ENCODE assay signal across 25 cellular contexts in genomic region chr3:130760922-130761321, GRCh38. TPM values are rescaled to one million over a fixed set of nuclear protein-coding genes. Genes with fewer than 3 reads are reported as not detected.
DNase-seq lines count a peak whose midpoint lies in the region; ATAC-seq, FAIRE-seq and TF ChIP-seq lines count a peak whose summit lies in the region.
"Had no signal": no experiment of that assay in that cellular context is flagged by ENCODE, and none has a peak within 500 bp of the region (broad histone marks: within the 10 kb centered on the region; RNA-seq: fewer than 3 reads in every experiment).

No MANE protein-coding gene starts in this region.

- POLR2A ChIA-PET in activated CD4-positive, alpha-beta T cell treated with anti-CD3 and anti-CD28 coated beads for 36 hours (lab: Charles Lee): no interaction called here
- POLR2A ChIA-PET in K562 (lab: Yijun Ruan, JAX): interaction anchor here (1.4 kb wide), 1 partner anchor 13 kb away, joined by 3 read pairs; no protein-coding TSS in a partner anchor

- H3K9me3 Mint-ChIP-seq in activated CD4-positive, alpha-beta T cell treated with anti-CD3 and anti-CD28 coated beads for 36 hours (ENCODE audit: low read depth): no peaks in the 10 kb centered on the region
- no peaks in the 10 kb centered on the region for H3K9me3 Mint-ChIP-seq in neural progenitor cell
- no peaks in the 10 kb centered on the region for H3K9me3 Mint-ChIP-seq in endodermal cell
- H3K9me3 Mint-ChIP-seq: activated B cell treated with CpG ODN at 0.5 μM for 24 hours; activated naive CD4-positive, alpha-beta T cell treated with anti-CD3 and anti-CD28 coated beads, Interleukin-2, amount 50 U/mL, for 24 hours; activated T-cell treated with anti-CD3 and anti-CD28 coated beads, Interleukin-2, amount 50 U/mL, for 72 hours; nephron progenitor cell; stimulated activated effector memory CD8-positive, alpha-beta T cell treated with anti-CD3 and anti-CD28 coated beads, Interleukin-12 subunit alpha, Interleukin-12 subunit beta, amount 100 ng/mL, for 72 hours; T-helper 2 cell treated with Interferon-gamma antibody and Interleukin-4, amounts not matched to agents 5 μg/mL and 100 μg/mL, for 36 hours had no signal

- no peak for DNase-seq in activated CD4-positive, alpha-beta T cell treated with anti-CD3 and anti-CD28 coated beads for 36 hours
- no peak for DNase-seq in activated CD4-positive, alpha-beta T cell treated with anti-CD3 and anti-CD28 coated beads, Interleukin-2, amount 50 U/mL, for 1 hour
- DNase-seq in MG63 (peak; percentile 12), K562 (ENCODE audit: extremely low read depth in 1 of 4, low spot score in 3 of 4) (no peak), neural progenitor cell (ENCODE audit: low spot score) (no peak), COR-L47 (lab: John Stamatoyannopoulos, UW) (no peak), endodermal cell (no peak)
- DNase-seq: activated B cell treated with CpG ODN at 0.5 μM for 24 hours; activated CD8-positive, alpha-beta T cell treated with anti-CD3 and anti-CD28 coated beads, Interleukin-2, amount 10 ng/mL, durations not matched to agents 7 days and 5 days; activated T-cell treated with anti-CD3 and anti-CD28 coated beads, Interleukin-2, amount 50 U/mL, for 72 hours; GF-D8; Kasumi-1; NCI-H1436; NCI-H2171; NCI-H748 treated with DMSO at 0.1 percent for 48 hours; nephron progenitor cell; posterior cingulate gyrus had no signal

- BruUV-seq in K562 (replicated peaks; lab: Mats Ljungman, UMichigan): no TSS peak

- H3K9me1 ChIP-seq in K562 (ENCODE audit: control insufficient read depth, insufficient read depth, low read length): no peaks in the 10 kb centered on the region

- H3K36me3 ChIP-seq in MG63 (no peaks in the 10 kb centered on the region), K562 (ENCODE audit: control insufficient read depth, insufficient read depth, low read length) (no peaks in the 10 kb centered on the region), neural progenitor cell (no peaks in the 10 kb centered on the region), endodermal cell (ENCODE audit: control insufficient read depth, insufficient read depth, low read length) (no peaks in the 10 kb centered on the region)
- H3K36me3 ChIP-seq: BLaER1 treated with 17β-estradiol and CSF1 and Interleukin-3, amounts not matched to agents 10 nM and 100 nM; esophagus muscularis mucosa had no signal

- no peaks in the 10 kb centered on the region for H3K79me2 ChIP-seq in K562 (ENCODE audit: control insufficient read depth, insufficient read depth, low read length)
- H3K79me2 ChIP-seq in neural progenitor cell (ENCODE audit: low read depth): no peaks in the 10 kb centered on the region

- H3F3A ChIP-seq in neural progenitor cell (ENCODE audit: low read depth): no peaks in the 10 kb centered on the region

- H3K4me1 ChIP-seq in K562 (replicated peaks in 1 of 2; ENCODE audit: control insufficient read depth in 2 of 2, insufficient read depth in 2 of 2, low read length in 2 of 2) (no peaks in the 10 kb centered on the region; a peak in 1 of 5 replicates), neural progenitor cell (no peaks in the 10 kb centered on the region), endodermal cell (ENCODE audit: control insufficient read depth, insufficient read depth, low read length) (no peaks in the 10 kb centered on the region)

- H3K9me3 ChIP-seq in MG63 (no peaks in the 10 kb centered on the region), K562 (replicated peaks; ENCODE audit: control insufficient read depth, insufficient read depth, low read depth, low read length) (no peaks in the 10 kb centered on the region), neural progenitor cell (ENCODE audit: low read depth) (no peaks in the 10 kb centered on the region), endodermal cell (ENCODE audit: control insufficient read depth, low read length) (no peaks in the 10 kb centered on the region)
- H3K9me3 ChIP-seq: BLaER1 treated with 17β-estradiol and CSF1 and Interleukin-3, amounts not matched to agents 10 nM and 100 nM; esophagus muscularis mucosa had no signal

- peaks cover 3% of the 10 kb centered on the region for H3K27me3 Mint-ChIP-seq in activated CD4-positive, alpha-beta T cell treated with anti-CD3 and anti-CD28 coated beads for 36 hours
- H3K27me3 Mint-ChIP-seq in neural progenitor cell (ENCODE audit: insufficient read depth, low read depth) (peaks cover 2% of the 10 kb centered on the region), endodermal cell (ENCODE audit: insufficient read depth) (no peaks in the 10 kb centered on the region)

- FAIRE-seq in K562 (lab: Jason Lieb, UNC): no peak
- FAIRE-seq: astrocyte, HTR-8/SVneo had no signal

- peaks cover 9% of the 10 kb centered on the region for H3K27me3 ChIP-seq in MG63
- no peaks in the 10 kb centered on the region for H3K27me3 ChIP-seq in K562 (ENCODE audit: control insufficient read depth in 2 of 2, insufficient read depth in 2 of 2, low read length in 2 of 2)
- no peaks in the 10 kb centered on the region for H3K27me3 ChIP-seq in neural progenitor cell
- H3K27me3 ChIP-seq in endodermal cell (ENCODE audit: control insufficient read depth, insufficient read depth, low read length, poor library complexity, severe bottlenecking): no peaks in the 10 kb centered on the region
- H3K27me3 ChIP-seq: BLaER1 treated with 17β-estradiol and CSF1 and Interleukin-3, amounts not matched to agents 10 nM and 100 nM had no signal

- TF ChIP-seq RAD21 in K562 (CRISPR knock-in tag; conservative IDR thresholded peaks at IDR 0.05 in 1 of 2, IDR thresholded peaks at IDR 0.05 in 1 of 2): no peak

- no peak overlapping the region for H3K27ac ChIP-seq in K562 (ENCODE audit: extremely low read depth, low read depth, low read length)
- H3K27ac ChIP-seq in neural progenitor cell: no peak overlapping the region
- H3K27ac ChIP-seq in endodermal cell (ENCODE audit: low read depth, low read length): no peak overlapping the region
- H3K27ac ChIP-seq: BLaER1 treated with 17β-estradiol and CSF1 and Interleukin-3, amounts not matched to agents 10 nM and 100 nM; esophagus muscularis mucosa had no signal

- intact Hi-C loops in activated CD4-positive, alpha-beta T cell treated with anti-CD3 and anti-CD28 coated beads for 36 hours (cut with DNase I, micrococcal nuclease): no loop called here
- intact Hi-C loops in K562 (cut with micrococcal nuclease): no loop called here

- H3K9ac ChIP-seq in K562 (ENCODE audit: insufficient read depth in 1 of 2, low read depth in 2 of 2, low read length in 2 of 2) (no peak overlapping the region), neural progenitor cell (no peak overlapping the region), endodermal cell (ENCODE audit: extremely low read depth, low read length, poor library complexity, severe bottlenecking) (no peak overlapping the region)
- H3K9ac ChIP-seq: BLaER1 treated with 17β-estradiol and CSF1 and Interleukin-3, amounts not matched to agents 10 nM and 100 nM had no signal

- CTCF ChIA-PET in activated CD4-positive, alpha-beta T cell treated with anti-CD3 and anti-CD28 coated beads for 36 hours (lab: Charles Lee): interaction anchor here (0.9 to 3.2 kb wide), 7 partner anchors 10 to 235 kb away, joined by 3 to 43 read pairs (median 4); partner anchors contain the start of gene ATP2C1
- CTCF ChIA-PET in K562 (lab: Yijun Ruan, JAX; ENCODE audit: low intra/inter-chr PET ratio): interaction anchor here (4.1 kb wide), 1 partner anchor 131 kb away, joined by 26 read pairs; the partner anchor contains the start of gene ATP2C1

- H3K36me3 Mint-ChIP-seq in activated CD4-positive, alpha-beta T cell treated with anti-CD3 and anti-CD28 coated beads for 36 hours (ENCODE audit: low read depth): no peaks in the 10 kb centered on the region
- H3K36me3 Mint-ChIP-seq in neural progenitor cell (no peaks in the 10 kb centered on the region), endodermal cell (ENCODE audit: low read depth) (no peaks in the 10 kb centered on the region)
- H3K36me3 Mint-ChIP-seq: activated naive CD4-positive, alpha-beta T cell treated with anti-CD3 and anti-CD28 coated beads, Interleukin-2, amount 50 U/mL, for 24 hours; stimulated activated effector memory CD8-positive, alpha-beta T cell treated with anti-CD3 and anti-CD28 coated beads, Interleukin-12 subunit alpha, Interleukin-12 subunit beta, amount 100 ng/mL, for 72 hours had no signal

- H3K4me3 Mint-ChIP-seq in activated CD4-positive, alpha-beta T cell treated with anti-CD3 and anti-CD28 coated beads for 36 hours: no peak overlapping the region
- H3K4me3 Mint-ChIP-seq in neural progenitor cell: no peak overlapping the region
- no peak overlapping the region for H3K4me3 Mint-ChIP-seq in endodermal cell
- H3K4me3 Mint-ChIP-seq: activated B cell treated with CpG ODN at 0.5 μM for 24 hours; activated CD8-positive, alpha-beta T cell treated with anti-CD3 and anti-CD28 coated beads, Interleukin-2, amount 10 ng/mL, durations not matched to agents 7 days and 5 days; activated naive CD4-positive, alpha-beta T cell treated with anti-CD3 and anti-CD28 coated beads, Interleukin-2, amount 50 U/mL, for 24 hours; activated T-cell treated with anti-CD3 and anti-CD28 coated beads, Interleukin-2, amount 50 U/mL, for 72 hours; nephron progenitor cell; stimulated activated effector memory CD8-positive, alpha-beta T cell treated with anti-CD3 and anti-CD28 coated beads, Interleukin-12 subunit alpha, Interleukin-12 subunit beta, amount 100 ng/mL, for 72 hours; T-helper 2 cell treated with Interferon-gamma antibody and Interleukin-4, amounts not matched to agents 5 μg/mL and 100 μg/mL, for 36 hours had no signal

- no peaks in the 10 kb centered on the region for H3K4me1 Mint-ChIP-seq in activated CD4-positive, alpha-beta T cell treated with anti-CD3 and anti-CD28 coated beads for 36 hours
- H3K4me1 Mint-ChIP-seq in neural progenitor cell (no peaks in the 10 kb centered on the region), endodermal cell (no peaks in the 10 kb centered on the region)
- H3K4me1 Mint-ChIP-seq: activated B cell treated with CpG ODN at 0.5 μM for 24 hours; activated naive CD4-positive, alpha-beta T cell treated with anti-CD3 and anti-CD28 coated beads, Interleukin-2, amount 50 U/mL, for 24 hours; stimulated activated effector memory CD8-positive, alpha-beta T cell treated with anti-CD3 and anti-CD28 coated beads, Interleukin-12 subunit alpha, Interleukin-12 subunit beta, amount 100 ng/mL, for 72 hours had no signal

- H2AFZ ChIP-seq in K562 (ENCODE audit: low read depth, low read length) (no peak overlapping the region), neural progenitor cell (replicated peaks) (peak overlapping the region; percentile 35)

- peak; percentile 49 for ATAC-seq in activated CD4-positive, alpha-beta T cell treated with anti-CD3 and anti-CD28 coated beads for 36 hours
- no peak for ATAC-seq in K562
- no peak for ATAC-seq in HG02763 (IDR thresholded peaks at IDR 0.05; ENCODE audit: unreplicated experiment)
- ATAC-seq: activated CD8-positive, alpha-beta T cell treated with anti-CD3 and anti-CD28 coated beads, Interleukin-2, amount 10 ng/mL, durations not matched to agents 7 days and 5 days; activated T-cell treated with anti-CD3 and anti-CD28 coated beads, Interleukin-2, amount 50 U/mL, for 72 hours; stimulated activated effector memory CD8-positive, alpha-beta T cell treated with anti-CD3 and anti-CD28 coated beads, Interleukin-12 subunit alpha, Interleukin-12 subunit beta, amount 100 ng/mL, for 72 hours had no signal

- no peak for TF ChIP-seq POLR2A in K562 (conservative IDR thresholded peaks at IDR 0.05)

- TF ChIP-seq CTCF in K562 (IDR thresholded peaks at IDR 0.05 in 2 of 3, conservative IDR thresholded peaks at IDR 0.05 in 1 of 3; ENCODE audit: insufficient read depth in 2 of 3, low read depth in 1 of 3, low read length in 3 of 3) (no peak), neural progenitor cell (IDR thresholded peaks at IDR 0.05) (no peak), endodermal cell (conservative IDR thresholded peaks at IDR 0.05) (no peak)

- WGBS in K562 (ENCODE audit: insufficient coverage, low coverage, missing lambda C conversion rate): 25% methylated on average over 1 of the region's 1 CpG
- 89 to 100% methylated on average over 1 of the region's 1 CpG for whole genome bisulfite sequencing in endodermal cell (ENCODE audit: insufficient coverage in 1 of 2, insufficient read length in 1 of 2), 2 experiments

- no peak overlapping the region for H3K4me2 ChIP-seq in K562 (ENCODE audit: insufficient read depth, low read length)
- no peak overlapping the region for H3K4me2 ChIP-seq in neural progenitor cell
- H3K4me2 ChIP-seq: BLaER1 treated with 17β-estradiol and CSF1 and Interleukin-3, amounts not matched to agents 10 nM and 100 nM had no signal

- H3K4me3 ChIP-seq in MG63 (no peak overlapping the region), K562 (no peak overlapping the region), neural progenitor cell (no peak overlapping the region), endodermal cell (ENCODE audit: low read length) (no peak overlapping the region)
- H3K4me3 ChIP-seq: BLaER1 treated with 17β-estradiol and CSF1 and Interleukin-3, amounts not matched to agents 10 nM and 100 nM; esophagus muscularis mucosa had no signal

- no peak for TF ChIP-seq EP300 in K562 (IDR thresholded peaks at IDR 0.05; ENCODE audit: low read length)

- in situ Hi-C loops in K562 (cut with MboI): no loop called here

- H3K27ac Mint-ChIP-seq in activated CD4-positive, alpha-beta T cell treated with anti-CD3 and anti-CD28 coated beads for 36 hours: no peak overlapping the region
- H3K27ac Mint-ChIP-seq in neural progenitor cell (no peak overlapping the region), endodermal cell (no peak overlapping the region)
- H3K27ac Mint-ChIP-seq: activated B cell treated with CpG ODN at 0.5 μM for 24 hours; activated CD8-positive, alpha-beta T cell treated with anti-CD3 and anti-CD28 coated beads, Interleukin-2, amount 10 ng/mL, durations not matched to agents 7 days and 5 days; activated naive CD4-positive, alpha-beta T cell treated with anti-CD3 and anti-CD28 coated beads, Interleukin-2, amount 50 U/mL, for 24 hours; activated T-cell treated with anti-CD3 and anti-CD28 coated beads, Interleukin-2, amount 50 U/mL, for 72 hours; stimulated activated effector memory CD8-positive, alpha-beta T cell treated with anti-CD3 and anti-CD28 coated beads, Interleukin-12 subunit alpha, Interleukin-12 subunit beta, amount 100 ng/mL, for 72 hours; T-helper 2 cell treated with Interferon-gamma antibody and Interleukin-4, amounts not matched to agents 5 μg/mL and 100 μg/mL, for 36 hours had no signal

- H4K20me1 ChIP-seq in K562 (replicated peaks; ENCODE audit: control insufficient read depth, insufficient read depth, low read length): no peaks in the 10 kb centered on the region
- no peaks in the 10 kb centered on the region for H4K20me1 ChIP-seq in neural progenitor cell (ENCODE audit: low read depth)
- H4K20me1 ChIP-seq: BLaER1 treated with 17β-estradiol and CSF1 and Interleukin-3, amounts not matched to agents 10 nM and 100 nM had no signal

RNA-seq across cellular contexts. Expression of gene PIK3R4, which starts 14.3 kb away (rescaled TPM):
- total RNA-seq in activated CD4-positive, alpha-beta T cell treated with anti-CD3 and anti-CD28 coated beads for 36 hours: 10 to 100 TPM; 27.3 to 32.3 TPM
- total RNA-seq in MG63 (2014; rRNA removed; shearing (Covaris generic); ENCODE audit: low replicate concordance): 7.3 and 18.3 TPM in 2 replicates
- total RNA-seq in K562 (2011; cell fraction: chromatin; rRNA removed; ENCODE audit: low replicate concordance): 24.7 and 44.4 TPM in 2 replicates
- 15.0 and 19.2 TPM in 2 replicates for total RNA-seq in K562 (2011; cell fraction: nucleolus; rRNA removed)
- 16.0 and 18.6 TPM in 2 replicates for total RNA-seq in K562 (2011; cell fraction: nucleoplasm; rRNA removed)
- total RNA-seq in K562 (2014; rRNA removed) (24.4 and 25.0 TPM in 2 replicates), K562 (2014; rRNA removed; fragmentation: Illumina TruSeq; extraction: Trizol) (30.6 and 32.7 TPM in 2 replicates), K562 (2015; rRNA removed; fragmentation: Illumina TruSeq; extraction: Trizol) (32.8 and 33.6 TPM in 2 replicates), K562 (2021) (21.5 and 22.8 TPM in 2 replicates), neural progenitor cell (ENCODE audit: low replicate concordance) (40.9 and 65.8 TPM in 2 replicates), endodermal cell (10 to 100 TPM; 40.3 to 41.2 TPM)
- polyA plus RNA-seq in K562 (2011; rRNA removed) (43.3 and 45.8 TPM in 2 replicates), K562 (2014; fragmentation: Illumina TruSeq; extraction: Trizol) (40.2 and 40.5 TPM in 2 replicates), K562 (2014; fragmentation: Nextera tagmentation; extraction: Ambion mirVana) (10 to 100 TPM; 20.6 to 26.0 TPM), K562 (2014; rRNA removed) (24.3 and 28.3 TPM in 2 replicates)
- 51.8 and 68.2 TPM in 2 replicates for polyA plus RNA-seq in K562 (2011; cell fraction: cytosol; rRNA removed)
- 28.7 and 34.2 TPM in 2 replicates for polyA plus RNA-seq in K562 (2011; cell fraction: nucleus; rRNA removed)
- 15.7 and 18.6 TPM in 2 replicates for polyA plus RNA-seq in K562 (2012)
- polyA minus RNA-seq in K562 (2011; rRNA and poly(A)+ RNA removed): 84.1 and 103 TPM in 2 replicates
- 26.5 and 27.2 TPM in 2 replicates for polyA minus RNA-seq in K562 (2011; cell fraction: cytosol; rRNA and poly(A)+ RNA removed)
- polyA minus RNA-seq in K562 (2011; cell fraction: nucleus; rRNA and poly(A)+ RNA removed): 28.3 and 49.8 TPM in 2 replicates
- polyA plus RNA-seq in endodermal cell (2013, experiment 1 of 2): 28.8 TPM
- 32.7 TPM for polyA plus RNA-seq in endodermal cell (2013, experiment 2 of 2)
